ENCODE assay signal across 8 cellular contexts in the genomic region with DNA sequence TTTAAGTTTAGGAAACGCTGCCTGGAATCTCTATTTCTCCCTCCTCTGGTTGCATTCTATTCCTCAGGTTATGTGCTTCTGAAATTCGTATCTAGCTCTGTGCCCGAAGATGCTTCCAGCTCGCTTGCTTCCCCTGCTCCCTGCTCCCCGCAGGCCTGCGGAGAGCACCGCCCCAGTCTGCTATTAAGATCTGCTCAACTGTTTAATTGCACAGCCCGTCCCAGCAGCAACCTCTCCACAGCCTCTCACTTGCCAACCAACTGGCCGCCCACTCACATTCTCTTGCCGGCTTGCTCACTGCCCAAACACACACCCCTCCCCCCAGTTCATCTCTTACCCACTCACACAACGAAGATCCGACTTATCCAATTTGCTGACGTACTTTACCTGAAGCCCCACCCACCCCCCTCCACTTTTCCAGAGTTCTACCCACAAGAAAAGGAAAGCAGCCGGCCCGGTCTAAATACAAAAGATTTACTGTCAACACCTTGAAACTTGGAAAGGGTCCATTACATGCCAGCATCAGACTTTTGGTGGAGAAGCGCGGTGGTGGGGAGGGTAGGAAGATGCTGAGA.
DNase-seq lines count a peak whose midpoint lies in the region; ATAC-seq, FAIRE-seq and TF ChIP-seq lines count a peak whose summit lies in the region.

No MANE protein-coding gene starts in this region.

- H3K4me3 ChIP-seq in A549 (peak overlapping the region; percentile 8; the same call in 2 of the 3 replicates), ascending aorta (no peak overlapping the region)

- 2% methylated on average over 17 of the region's 17 CpGs for WGBS in A549 (ENCODE audit: missing lambda C conversion rate)

- DNase-seq in A549 (ENCODE audit: low read depth in 1 of 2, low spot score in 1 of 2) (peak; percentile 74 to 96), HTR-8/SVneo (ENCODE audit: insufficient read length, low spot score) (peak; percentile 59), ascending aorta (ENCODE audit: low spot score in 2 of 2) (peak in 1 of 2 donors; percentile 88), islet precursor cell (peak; percentile 89), GM19238 (ENCODE audit: insufficient read length, low spot score) (no peak), cortex of kidney (lab: John Stamatoyannopoulos, UW) (no peak)
- peak; percentile 49 for DNase-seq in stimulated activated CD8-positive, alpha-beta memory T cell treated with anti-CD3 and anti-CD28 coated beads, Interleukin-4, amount 100 ng/mL, for 48 hours

- H3K9me3 ChIP-seq in A549 (no peaks in the 10 kb centered on the region), ascending aorta (no peaks in the 10 kb centered on the region)

- intact Hi-C loops in ascending aorta (cut with DNase I) = no loop called here

- H3K27ac ChIP-seq in A549 (peak overlapping the region; percentile 92 to 93), ascending aorta (peak overlapping the region; percentile 83 to 90)

- peak; percentile 9 to 33; a peak in 5 of 6 replicates for ATAC-seq in A549
- no peak for ATAC-seq in HG02678 (IDR thresholded peaks at IDR 0.05; ENCODE audit: unreplicated experiment)

- POLR2A ChIA-PET in A549 (lab: Yijun Ruan, JAX) = interaction anchor here (2.4 kb wide), 1 partner anchor 12 kb away, joined by 7 read pairs; no protein-coding TSS in a partner anchor

- FAIRE-seq in A549 (lab: Jason Lieb, UNC) = no peak
- FAIRE-seq in HTR-8/SVneo (lab: Jason Lieb, UNC) = no peak

- no peaks in the 10 kb centered on the region for H3K27me3 ChIP-seq in ascending aorta

- no peak for TF ChIP-seq CTCF in A549 (IDR thresholded peaks at IDR 0.05)
- TF ChIP-seq CTCF in ascending aorta (IDR thresholded peaks at IDR 0.05) = no peak

- no peak for TF ChIP-seq POLR2A in A549 (IDR thresholded peaks at IDR 0.05; ENCODE audit: low read length)

- H3K4me2 ChIP-seq in A549 = peak overlapping the region; percentile 96

- H3K36me3 ChIP-seq in ascending aorta = peaks cover 6 to 22% of the 10 kb centered on the region in 2 donors

- peaks cover 96% of the 10 kb centered on the region for H3K4me1 ChIP-seq in A549
- H3K4me1 ChIP-seq in ascending aorta = peaks cover 6 to 58% of the 10 kb centered on the region in 2 donors

- peak; percentile 12 to 26; a peak in 3 of 5 replicates for TF ChIP-seq RAD21 in A549 (conservative IDR thresholded peaks at IDR 0.05 in 1 of 2, IDR thresholded peaks at IDR 0.05 in 1 of 2)

- peak; percentile 56 to 85; a peak in 3 of 5 replicates for TF ChIP-seq EP300 in A549 (IDR thresholded peaks at IDR 0.05)

- CTCF ChIA-PET in A549 (lab: Yijun Ruan, JAX) = interaction anchor here (8.5 kb wide), 1 partner anchor 16 kb away, joined by 185 read pairs; no protein-coding TSS in a partner anchor

TF ChIP-seq in A549, 52 proteins besides CTCF, POLR2A, EP300 and RAD21 (continues in another document):
- TF ChIP-seq, protein P1, sequence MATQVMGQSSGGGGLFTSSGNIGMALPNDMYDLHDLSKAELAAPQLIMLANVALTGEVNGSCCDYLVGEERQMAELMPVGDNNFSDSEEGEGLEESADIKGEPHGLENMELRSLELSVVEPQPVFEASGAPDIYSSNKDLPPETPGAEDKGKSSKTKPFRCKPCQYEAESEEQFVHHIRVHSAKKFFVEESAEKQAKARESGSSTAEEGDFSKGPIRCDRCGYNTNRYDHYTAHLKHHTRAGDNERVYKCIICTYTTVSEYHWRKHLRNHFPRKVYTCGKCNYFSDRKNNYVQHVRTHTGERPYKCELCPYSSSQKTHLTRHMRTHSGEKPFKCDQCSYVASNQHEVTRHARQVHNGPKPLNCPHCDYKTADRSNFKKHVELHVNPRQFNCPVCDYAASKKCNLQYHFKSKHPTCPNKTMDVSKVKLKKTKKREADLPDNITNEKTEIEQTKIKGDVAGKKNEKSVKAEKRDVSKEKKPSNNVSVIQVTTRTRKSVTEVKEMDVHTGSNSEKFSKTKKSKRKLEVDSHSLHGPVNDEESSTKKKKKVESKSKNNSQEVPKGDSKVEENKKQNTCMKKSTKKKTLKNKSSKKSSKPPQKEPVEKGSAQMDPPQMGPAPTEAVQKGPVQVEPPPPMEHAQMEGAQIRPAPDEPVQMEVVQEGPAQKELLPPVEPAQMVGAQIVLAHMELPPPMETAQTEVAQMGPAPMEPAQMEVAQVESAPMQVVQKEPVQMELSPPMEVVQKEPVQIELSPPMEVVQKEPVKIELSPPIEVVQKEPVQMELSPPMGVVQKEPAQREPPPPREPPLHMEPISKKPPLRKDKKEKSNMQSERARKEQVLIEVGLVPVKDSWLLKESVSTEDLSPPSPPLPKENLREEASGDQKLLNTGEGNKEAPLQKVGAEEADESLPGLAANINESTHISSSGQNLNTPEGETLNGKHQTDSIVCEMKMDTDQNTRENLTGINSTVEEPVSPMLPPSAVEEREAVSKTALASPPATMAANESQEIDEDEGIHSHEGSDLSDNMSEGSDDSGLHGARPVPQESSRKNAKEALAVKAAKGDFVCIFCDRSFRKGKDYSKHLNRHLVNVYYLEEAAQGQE (IDR thresholded peaks at IDR 0.05) = no peak
- 0 out of 3 replicates have a peak, but pooled peaks have one; percentile 7 for TF ChIP-seq SMC3 (IDR thresholded peaks at IDR 0.05)
- TF ChIP-seq GATA3 (IDR thresholded peaks at IDR 0.05; ENCODE audit: borderline replicate concordance) = peak; percentile 83
- TF ChIP-seq FOSB (CRISPR knock-in tag; IDR thresholded peaks at IDR 0.05) = no peak
- TF ChIP-seq JUN (IDR thresholded peaks at IDR 0.05) = peak; percentile 74 to 77
- TF ChIP-seq CHD2 (IDR thresholded peaks at IDR 0.05; ENCODE audit: low read length, partially characterized antibody) = no peak
- no peak for TF ChIP-seq HOXA7 (CRISPR knock-in tag; IDR thresholded peaks at IDR 0.05)
- no peak for TF ChIP-seq HOXB13 (CRISPR knock-in tag; IDR thresholded peaks at IDR 0.05; ENCODE audit: low read depth)
- TF ChIP-seq RFX5 (IDR thresholded peaks at IDR 0.05) = no peak
- TF ChIP-seq MYC (IDR thresholded peaks at IDR 0.05; ENCODE audit: borderline replicate concordance, low read length) = no peak
- no peak for TF ChIP-seq CHD4 (IDR thresholded peaks at IDR 0.05; ENCODE audit: borderline replicate concordance)
- TF ChIP-seq PBX3 (IDR thresholded peaks at IDR 0.05) = peak; percentile 42; the same call in 1 of the 2 replicates
- no peak for TF ChIP-seq ELK1 (IDR thresholded peaks at IDR 0.05; ENCODE audit: low read depth, low read length)
- TF ChIP-seq SREBF2 (IDR thresholded peaks at IDR 0.05) = no peak
- no peak for TF ChIP-seq FOSL2 (IDR thresholded peaks at IDR 0.05)
- TF ChIP-seq FOSL2 (CRISPR knock-in tag; IDR thresholded peaks at IDR 0.05) = peak; percentile 62
- no peak for TF ChIP-seq CBX2 (IDR thresholded peaks at IDR 0.05; ENCODE audit: borderline replicate concordance, low read depth)
- 0 out of 3 replicates have a peak, but pooled peaks have one; percentile 44 for TF ChIP-seq BCL3 (IDR thresholded peaks at IDR 0.05)
- no peak for TF ChIP-seq ESRRA (IDR thresholded peaks at IDR 0.05; ENCODE audit: borderline replicate concordance, low read length)
- no peak for TF ChIP-seq NR3C1 (IDR thresholded peaks at IDR 0.05)
- TF ChIP-seq, protein P2, sequence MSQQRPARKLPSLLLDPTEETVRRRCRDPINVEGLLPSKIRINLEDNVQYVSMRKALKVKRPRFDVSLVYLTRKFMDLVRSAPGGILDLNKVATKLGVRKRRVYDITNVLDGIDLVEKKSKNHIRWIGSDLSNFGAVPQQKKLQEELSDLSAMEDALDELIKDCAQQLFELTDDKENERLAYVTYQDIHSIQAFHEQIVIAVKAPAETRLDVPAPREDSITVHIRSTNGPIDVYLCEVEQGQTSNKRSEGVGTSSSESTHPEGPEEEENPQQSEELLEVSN (IDR thresholded peaks at IDR 0.05; ENCODE audit: borderline replicate concordance, low read depth) = peak; percentile 44; the same call in 1 of the 2 replicates
- no peak for TF ChIP-seq EHMT2 (IDR thresholded peaks at IDR 0.05; ENCODE audit: low read depth)
- TF ChIP-seq FOXS1 (CRISPR knock-in tag; IDR thresholded peaks at IDR 0.05) = no peak
- peak; percentile 51; the same call in 1 of the 2 replicates for TF ChIP-seq TFCP2L1 (CRISPR knock-in tag; IDR thresholded peaks at IDR 0.05)
- TF ChIP-seq NPAS2 (CRISPR knock-in tag; IDR thresholded peaks at IDR 0.05; ENCODE audit: borderline replicate concordance) = no peak
- peak; percentile 60; the same call in 1 of the 2 replicates for TF ChIP-seq JUNB (IDR thresholded peaks at IDR 0.05)
- TF ChIP-seq POLR2AphosphoS2 (conservative IDR thresholded peaks at IDR 0.05; ENCODE audit: low read length) = 0 out of 2 replicates have a peak, but pooled peaks have one; percentile 84

Comparison
In these comparisons a context has a peak if more than half of its experiments do, and no peak if none do; other contexts are left out.
1. DNase-seq: peak in A549 (2 of 2), HTR-8/SVneo (single experiment), islet precursor cell (single experiment) and stimulated activated CD8-positive, alpha-beta memory T cell treated with anti-CD3 and anti-CD28 coated beads, Interleukin-4, amount 100 ng/mL, for 48 hours (single experiment); none in GM19238 (single experiment) and cortex of kidney (single experiment).